Comparison of ENCODE assay signal across 31 cellular contexts in genomic region chr12:66345212-66345611, GRCh38. TPM values are rescaled to one million over a fixed set of nuclear protein-coding genes. Genes with fewer than 3 reads are reported as not detected.
DNase-seq lines count a peak whose midpoint lies in the region; ATAC-seq, FAIRE-seq and TF ChIP-seq lines count a peak whose summit lies in the region.
"Had no signal": no experiment of that assay in that cellular context is flagged by ENCODE, and none has a peak within 500 bp of the region (broad histone marks: within the 10 kb centered on the region; RNA-seq: fewer than 3 reads in every experiment).

No MANE protein-coding gene starts in this region.

- peaks cover 21% of the 10 kb centered on the region for H3K36me3 ChIP-seq in CD4-positive, alpha-beta memory T cell (ENCODE audit: insufficient read depth, low read length)
- peaks cover 4% of the 10 kb centered on the region; the same call in 1 of the 3 replicates for H3K36me3 ChIP-seq in K562 (ENCODE audit: control insufficient read depth, insufficient read depth, low read length)
- H3K36me3 ChIP-seq: adrenal gland had no signal

- peaks cover 18% of the 10 kb centered on the region for H3K9me3 Mint-ChIP-seq in activated CD4-positive, alpha-beta memory T cell treated with anti-CD3 and anti-CD28 coated beads for 36 hours
- H3K9me3 Mint-ChIP-seq in activated CD4-positive, alpha-beta memory T cell treated with anti-CD3 and anti-CD28 coated beads, Interleukin-2, amount 10 ng/mL, durations not matched to agents 7 days and 5 days: peaks cover 15% of the 10 kb centered on the region
- peaks cover 0 to 26% (median 19%) of the 10 kb centered on the region in 8 donors for H3K9me3 Mint-ChIP-seq in CD4-positive, alpha-beta memory T cell
- H3K9me3 Mint-ChIP-seq in T-cell: peaks cover 0 to 15% (median 10%) of the 10 kb centered on the region in 3 donors

- 2% methylated on average over 3 of the region's 3 CpGs for WGBS in K562 (ENCODE audit: insufficient coverage, low coverage, missing lambda C conversion rate)

- TF ChIP-seq RAD21 in K562 (CRISPR knock-in tag; conservative IDR thresholded peaks at IDR 0.05 in 1 of 2, IDR thresholded peaks at IDR 0.05 in 1 of 2): no peak

- H3K4me3 ChIP-seq in CD4-positive, alpha-beta memory T cell (ENCODE audit: low read length in 2 of 2): no peak overlapping the region
- no peak overlapping the region for H3K4me3 ChIP-seq in K562
- H3K4me3 ChIP-seq: adrenal gland, dorsolateral prefrontal cortex, PC-9 had no signal

- POLR2A ChIA-PET in activated CD4-positive, alpha-beta memory T cell treated with anti-CD3 and anti-CD28 coated beads for 36 hours (lab: Charles Lee): interaction anchor here (1.2 kb wide), 1 partner anchor 11 kb away, joined by 3 read pairs; no protein-coding TSS in a partner anchor
- POLR2A ChIA-PET in activated CD4-positive, alpha-beta memory T cell treated with anti-CD3 and anti-CD28 coated beads, Interleukin-2, amount 10 ng/mL, durations not matched to agents 7 days and 5 days (lab: Charles Lee): interaction anchor here (1.1 kb wide), 1 partner anchor 23 kb away, joined by 3 read pairs; no protein-coding TSS in a partner anchor
- POLR2A ChIA-PET in CD4-positive, alpha-beta memory T cell (lab: Charles Lee; ENCODE audit: partially characterized antibody): no interaction called here
- POLR2A ChIA-PET in T-cell (lab: Charles Lee) (interaction anchor here in 1 of 2 donors (0.7 to 0.9 kb wide), 2 partner anchors 32 to 157 kb away, joined by 3 read pairs; no protein-coding TSS in a partner anchor), K562 (lab: Yijun Ruan, JAX) (interaction anchor here (0.7 kb wide), 1 partner anchor 8 kb away, joined by 3 read pairs; no protein-coding TSS in a partner anchor)

- no peaks in the 10 kb centered on the region for H3K79me2 ChIP-seq in K562 (ENCODE audit: control insufficient read depth, insufficient read depth, low read length)

- H3K9me1 ChIP-seq in K562 (ENCODE audit: control insufficient read depth, insufficient read depth, low read length): no peaks in the 10 kb centered on the region

- no peak overlapping the region for H3K9ac ChIP-seq in K562 (ENCODE audit: insufficient read depth in 1 of 2, low read depth in 2 of 2, low read length in 2 of 2)

- H3K27me3 Mint-ChIP-seq in activated CD4-positive, alpha-beta memory T cell treated with anti-CD3 and anti-CD28 coated beads for 36 hours: no peaks in the 10 kb centered on the region
- H3K27me3 Mint-ChIP-seq in activated CD4-positive, alpha-beta memory T cell treated with anti-CD3 and anti-CD28 coated beads, Interleukin-2, amount 10 ng/mL, durations not matched to agents 7 days and 5 days: no peaks in the 10 kb centered on the region
- no peaks in the 10 kb centered on the region for H3K27me3 Mint-ChIP-seq in CD4-positive, alpha-beta memory T cell
- no peaks in the 10 kb centered on the region for H3K27me3 Mint-ChIP-seq in T-cell
- H3K27me3 Mint-ChIP-seq: brain, naive B cell had no signal

- no peak for TF ChIP-seq POLR2A in K562 (conservative IDR thresholded peaks at IDR 0.05)

- no peak for TF ChIP-seq CTCF in K562 (IDR thresholded peaks at IDR 0.05 in 2 of 3, conservative IDR thresholded peaks at IDR 0.05 in 1 of 3; ENCODE audit: insufficient read depth in 2 of 3, low read depth in 1 of 3, low read length in 3 of 3)

- peak overlapping the region; percentile 36 for H3K27ac Mint-ChIP-seq in activated CD4-positive, alpha-beta memory T cell treated with anti-CD3 and anti-CD28 coated beads for 36 hours
- no peak overlapping the region for H3K27ac Mint-ChIP-seq in activated CD4-positive, alpha-beta memory T cell treated with anti-CD3 and anti-CD28 coated beads, Interleukin-2, amount 10 ng/mL, durations not matched to agents 7 days and 5 days
- peak overlapping the region; percentile 2 to 94 (median 57) for H3K27ac Mint-ChIP-seq in CD4-positive, alpha-beta memory T cell
- peak overlapping the region; percentile 69 to 89 for H3K27ac Mint-ChIP-seq in T-cell
- H3K27ac Mint-ChIP-seq: brain had no signal

- no peak overlapping the region for H3K4me3 Mint-ChIP-seq in activated CD4-positive, alpha-beta memory T cell treated with anti-CD3 and anti-CD28 coated beads for 36 hours
- no peak overlapping the region for H3K4me3 Mint-ChIP-seq in activated CD4-positive, alpha-beta memory T cell treated with anti-CD3 and anti-CD28 coated beads, Interleukin-2, amount 10 ng/mL, durations not matched to agents 7 days and 5 days
- H3K4me3 Mint-ChIP-seq in CD4-positive, alpha-beta memory T cell: peak overlapping the region in 2 of 8 donors; percentile 3 to 27
- no peak overlapping the region for H3K4me3 Mint-ChIP-seq in T-cell
- H3K4me3 Mint-ChIP-seq: brain, naive B cell had no signal

- no TSS peak for BruUV-seq in K562 (replicated peaks; lab: Mats Ljungman, UMichigan)

- ATAC-seq in T-cell (replicated peaks in 1 of 4) (no peak), K562 (no peak)
- ATAC-seq: activated CD4-positive, CD25-positive, alpha-beta regulatory T cell treated with anti-CD3 and anti-CD28 coated beads, Interleukin-2, amount 50 U/mL, for 24 hours; HepG2; left ventricle myocardium superior; Right ventricle myocardium inferior; SK-N-SH treated with all-trans-retinoic acid at 6 μM for 48 hours had no signal

- H3K4me1 ChIP-seq in CD4-positive, alpha-beta memory T cell (ENCODE audit: insufficient read depth, low read length): peaks cover 4% of the 10 kb centered on the region
- H3K4me1 ChIP-seq in K562 (replicated peaks in 1 of 2; ENCODE audit: control insufficient read depth in 2 of 2, insufficient read depth in 2 of 2, low read length in 2 of 2): peaks cover 0 to 7% of the 10 kb centered on the region in 2 experiments; a peak in 2 of 5 replicates
- H3K4me1 ChIP-seq: adrenal gland had no signal

- peaks cover 65% of the 10 kb centered on the region for H3K36me3 Mint-ChIP-seq in activated CD4-positive, alpha-beta memory T cell treated with anti-CD3 and anti-CD28 coated beads for 36 hours
- H3K36me3 Mint-ChIP-seq in activated CD4-positive, alpha-beta memory T cell treated with anti-CD3 and anti-CD28 coated beads, Interleukin-2, amount 10 ng/mL, durations not matched to agents 7 days and 5 days (ENCODE audit: low read depth): peaks cover 79% of the 10 kb centered on the region
- H3K36me3 Mint-ChIP-seq in CD4-positive, alpha-beta memory T cell: peaks cover 78 to 79% of the 10 kb centered on the region in 2 donors
- H3K36me3 Mint-ChIP-seq in T-cell: peaks cover 72% of the 10 kb centered on the region

- TF ChIP-seq EP300 in K562 (IDR thresholded peaks at IDR 0.05; ENCODE audit: low read length): no peak

- intact Hi-C loops in activated CD4-positive, alpha-beta memory T cell treated with anti-CD3 and anti-CD28 coated beads for 36 hours (cut with micrococcal nuclease): loop anchor here (10.0 kb wide), 1 partner anchor 60 kb away; no protein-coding TSS in a partner anchor
- intact Hi-C loops in CD4-positive, alpha-beta memory T cell (cut with micrococcal nuclease): no loop called here
- intact Hi-C loops in K562 (cut with micrococcal nuclease): loop anchor here (5.0 kb wide), 1 partner anchor 73 kb away; no protein-coding TSS in a partner anchor

- in situ Hi-C loops in K562 (cut with MboI): no loop called here

- H3K4me1 Mint-ChIP-seq in activated CD4-positive, alpha-beta memory T cell treated with anti-CD3 and anti-CD28 coated beads for 36 hours (ENCODE audit: low read depth): peaks cover 32% of the 10 kb centered on the region
- peaks cover 21% of the 10 kb centered on the region for H3K4me1 Mint-ChIP-seq in activated CD4-positive, alpha-beta memory T cell treated with anti-CD3 and anti-CD28 coated beads, Interleukin-2, amount 10 ng/mL, durations not matched to agents 7 days and 5 days
- peaks cover 24 to 36% (median 32%) of the 10 kb centered on the region in 4 donors for H3K4me1 Mint-ChIP-seq in CD4-positive, alpha-beta memory T cell
- peaks cover 27 to 32% (median 28%) of the 10 kb centered on the region in 3 donors for H3K4me1 Mint-ChIP-seq in T-cell
- H3K4me1 Mint-ChIP-seq: brain had no signal

- FAIRE-seq in K562 (lab: Jason Lieb, UNC): no peak
- FAIRE-seq: A204.1, H1, HepG2 had no signal

- no peak for DNase-seq in activated CD4-positive, alpha-beta memory T cell treated with anti-CD3 and anti-CD28 coated beads for 36 hours
- no peak for DNase-seq in activated CD4-positive, alpha-beta memory T cell treated with anti-CD3 and anti-CD28 coated beads, Interleukin-2, amount 10 ng/mL, durations not matched to agents 7 days and 5 days
- DNase-seq in CD4-positive, alpha-beta memory T cell: no peak
- DNase-seq in T-cell: no peak
- peak in 1 of 4 experiments; percentile 21 for DNase-seq in K562 (ENCODE audit: extremely low read depth in 1 of 4, low spot score in 3 of 4)
- no peak for DNase-seq in CD1c-positive myeloid dendritic cell (ENCODE audit: extremely low spot score)
- DNase-seq in NCI-H1092 treated with DMSO at 0.1 percent for 48 hours (lab: John Stamatoyannopoulos, UW): no peak
- DNase-seq in T1000 (lab: John Stamatoyannopoulos, UW): no peak
- DNase-seq: adrenal gland; AML-193; COR-L47; DMS79; dorsolateral prefrontal cortex; glutamatergic neuron; islet precursor cell; left ventricle myocardium superior; naive B cell; NCI-H1092; NCI-H187 treated with DMSO at 0.1 percent for 48 hours; NCI-H524 treated with DMSO at 0.1 percent for 48 hours; NK-92 treated with Interleukin-12 subunit alpha and Interleukin-12 subunit beta, amount 100 ng/mL, for 24 hours; PC-9; stimulated activated CD8-positive, alpha-beta memory T cell treated with anti-CD3 and anti-CD28 coated beads, Interleukin-4, amount 100 ng/mL, for 48 hours; trophoblast cell had no signal

- CTCF ChIA-PET in activated CD4-positive, alpha-beta memory T cell treated with anti-CD3 and anti-CD28 coated beads for 36 hours (lab: Charles Lee): interaction anchor here (0.5 to 1.4 kb wide), 4 partner anchors 66 to 159 kb away, joined by 3 to 4 read pairs (median 3); no protein-coding TSS in a partner anchor
- CTCF ChIA-PET in activated CD4-positive, alpha-beta memory T cell treated with anti-CD3 and anti-CD28 coated beads, Interleukin-2, amount 10 ng/mL, durations not matched to agents 7 days and 5 days (lab: Charles Lee): interaction anchor here (1.0 kb wide), 1 partner anchor 75 kb away, joined by 6 read pairs; no protein-coding TSS in a partner anchor
- CTCF ChIA-PET in CD4-positive, alpha-beta memory T cell (lab: Charles Lee; ENCODE audit: partially characterized antibody): interaction anchor here (1.0 to 2.5 kb wide), 6 partner anchors 8 to 75 kb away, joined by 3 to 11 read pairs (median 4); no protein-coding TSS in a partner anchor
- CTCF ChIA-PET in T-cell (lab: Charles Lee) (interaction anchor here in 1 of 2 donors (0.6 to 1.3 kb wide), 2 partner anchors 11 to 65 kb away, joined by 3 to 4 read pairs; no protein-coding TSS in a partner anchor), K562 (lab: Yijun Ruan, JAX; ENCODE audit: low intra/inter-chr PET ratio) (no interaction called here)

- no peak overlapping the region for H3K4me2 ChIP-seq in K562 (ENCODE audit: insufficient read depth, low read length)
- H3K4me2 ChIP-seq: PC-9 had no signal

- H3K27me3 ChIP-seq in CD4-positive, alpha-beta memory T cell (ENCODE audit: insufficient read depth, low read length): no peaks in the 10 kb centered on the region
- H3K27me3 ChIP-seq in K562 (ENCODE audit: control insufficient read depth in 2 of 2, insufficient read depth in 2 of 2, low read length in 2 of 2): no peaks in the 10 kb centered on the region
- H3K27me3 ChIP-seq: adrenal gland, dorsolateral prefrontal cortex had no signal

- no peak overlapping the region for H2AFZ ChIP-seq in K562 (ENCODE audit: low read depth, low read length)
- H2AFZ ChIP-seq: PC-9 had no signal

- H3K27ac ChIP-seq in CD4-positive, alpha-beta memory T cell (ENCODE audit: low read depth, low read length): no peak overlapping the region
- no peak overlapping the region for H3K27ac ChIP-seq in K562 (ENCODE audit: extremely low read depth, low read depth, low read length)
- H3K27ac ChIP-seq: adrenal gland, dorsolateral prefrontal cortex, PC-9 had no signal

- peaks cover 0 to 11% of the 10 kb centered on the region in 2 donors for H3K9me3 ChIP-seq in CD4-positive, alpha-beta memory T cell (ENCODE audit: control insufficient read depth in 1 of 2, low read length in 2 of 2)
- H3K9me3 ChIP-seq in K562 (replicated peaks; ENCODE audit: control insufficient read depth, insufficient read depth, low read depth, low read length): no peaks in the 10 kb centered on the region; the same call in 1 of the 2 replicates
- H3K9me3 ChIP-seq: adrenal gland had no signal

- H4K20me1 ChIP-seq in K562 (replicated peaks; ENCODE audit: control insufficient read depth, insufficient read depth, low read length): no peaks in the 10 kb centered on the region

RNA-seq across cellular contexts. Expression of gene HELB, which starts 42.9 kb away (rescaled TPM):
- total RNA-seq in activated CD4-positive, alpha-beta memory T cell treated with anti-CD3 and anti-CD28 coated beads for 36 hours: 10 to 100 TPM; 20.8 to 21.8 TPM
- total RNA-seq in activated CD4-positive, alpha-beta memory T cell treated with anti-CD3 and anti-CD28 coated beads, Interleukin-2, amount 10 ng/mL, durations not matched to agents 7 days and 5 days: 10 to 100 TPM; 34.2 to 38.3 TPM
- total RNA-seq in CD4-positive, alpha-beta memory T cell: 10 to 100 TPM; 64.9 to 69.0 TPM
- polyA plus RNA-seq in CD4-positive, alpha-beta memory T cell: 10 to 100 TPM; 20.2 to 34.1 TPM
- total RNA-seq in T-cell (10 to 100 TPM; 38.6 to 66.4 (median 45.7) TPM), K562 (2014; rRNA removed) (2.4 and 2.9 TPM in 2 replicates), K562 (2014; rRNA removed; fragmentation: Illumina TruSeq; extraction: Trizol) (7.6 and 9.0 TPM in 2 replicates), K562 (2015; rRNA removed; fragmentation: Illumina TruSeq; extraction: Trizol) (4.8 TPM in 2 replicates), K562 (2021) (5.2 and 5.5 TPM in 2 replicates)
- 8.3 and 35.0 TPM in 2 replicates for total RNA-seq in K562 (2011; cell fraction: chromatin; rRNA removed; ENCODE audit: low replicate concordance)
- 3.5 and 6.6 TPM in 2 replicates for total RNA-seq in K562 (2011; cell fraction: nucleolus; rRNA removed)
- total RNA-seq in K562 (2011; cell fraction: nucleoplasm; rRNA removed): 12.2 and 23.0 TPM in 2 replicates
- polyA plus RNA-seq in K562 (2011; rRNA removed) (3.7 TPM in 2 replicates), K562 (2014; fragmentation: Illumina TruSeq; extraction: Trizol) (1.9 TPM in 2 replicates), K562 (2014; fragmentation: Nextera tagmentation; extraction: Ambion mirVana) (under 1 TPM; 0.74 to 0.99 TPM), K562 (2014; rRNA removed) (1.9 and 2.0 TPM in 2 replicates)
- 0.85 and 2.0 TPM in 2 replicates for polyA plus RNA-seq in K562 (2011; cell fraction: cytosol; rRNA removed)
- 3.4 and 3.6 TPM in 2 replicates for polyA plus RNA-seq in K562 (2011; cell fraction: nucleus; rRNA removed)
- polyA plus RNA-seq in K562 (2012): 1.2 and 1.4 TPM in 2 replicates
- polyA minus RNA-seq in K562 (2011; rRNA and poly(A)+ RNA removed): 13.6 TPM in 2 replicates
- polyA minus RNA-seq in K562 (2011; cell fraction: cytosol; rRNA and poly(A)+ RNA removed): 3.8 and 4.7 TPM in 2 replicates
- polyA minus RNA-seq in K562 (2011; cell fraction: nucleus; rRNA and poly(A)+ RNA removed): 7.5 and 12.8 TPM in 2 replicates
